Comparison of ENCODE assay signal across 28 cellular contexts in genomic region chr2:216617159-216617815, GRCh38. TPM values are rescaled to one million over a fixed set of nuclear protein-coding genes. Genes with fewer than 3 reads are reported as not detected.
"Had no signal": no experiment of that assay in that cellular context is flagged by ENCODE, and none has a peak within 500 bp of the region (broad histone marks: within the 10 kb centered on the region; RNA-seq: fewer than 3 reads in every experiment).

No MANE protein-coding gene starts in this region.

- H3K36me3 ChIP-seq: gastroesophageal sphincter, heart left ventricle, thoracic aorta, upper lobe of left lung had no signal

- ATAC-seq: activated CD4-positive, alpha-beta T cell treated with anti-CD3 and anti-CD28 coated beads for 36 hours; activated T-helper 17 cell treated with anti-CD3 and anti-CD28 coated beads, Interleukin-2, amount 50 U/mL, for 72 hours; gastroesophageal sphincter; heart left ventricle; left cardiac atrium had no signal

- H3K27me3 Mint-ChIP-seq: activated naive CD8-positive, alpha-beta T cell had no signal

- H3K4me1 ChIP-seq: upper lobe of left lung had no signal

- H3K4me3 Mint-ChIP-seq: activated B cell treated with CpG ODN at 0.5 μM for 24 hours; activated CD4-positive, alpha-beta T cell treated with anti-CD3 and anti-CD28 coated beads for 36 hours; activated naive CD8-positive, alpha-beta T cell; activated T-cell treated with anti-CD3 and anti-CD28 coated beads, Interleukin-2, amount 50 U/mL, for 24 hours; activated T-helper 17 cell treated with anti-CD3 and anti-CD28 coated beads, Interleukin-2, amount 50 U/mL, for 72 hours; endodermal cell; memory B cell; T-helper 1 cell treated with Interleukin-12 subunit alpha and Interleukin-12 subunit beta and Interleukin-4 antibody, amounts not matched to agents 30 μg/mL and 1 μg/mL, for 36 hours had no signal

- H3K36me3 Mint-ChIP-seq: activated naive CD8-positive, alpha-beta T cell; memory B cell had no signal

- H3K9me3 ChIP-seq: gastroesophageal sphincter, heart left ventricle, thoracic aorta, upper lobe of left lung had no signal

- H3K27ac Mint-ChIP-seq: activated B cell treated with CpG ODN at 0.5 μM for 24 hours; activated CD4-positive, alpha-beta T cell treated with anti-CD3 and anti-CD28 coated beads for 36 hours; activated naive CD8-positive, alpha-beta T cell; activated T-cell treated with anti-CD3 and anti-CD28 coated beads, Interleukin-2, amount 50 U/mL, for 24 hours; activated T-helper 17 cell treated with anti-CD3 and anti-CD28 coated beads, Interleukin-2, amount 50 U/mL, for 72 hours; endodermal cell; memory B cell; T-helper 1 cell treated with Interleukin-12 subunit alpha and Interleukin-12 subunit beta and Interleukin-4 antibody, amounts not matched to agents 30 μg/mL and 1 μg/mL, for 36 hours had no signal

- H3K27me3 ChIP-seq: gastroesophageal sphincter, heart left ventricle, upper lobe of left lung had no signal

- H3K4me3 ChIP-seq: gastroesophageal sphincter, heart left ventricle, thoracic aorta, upper lobe of left lung had no signal

- DNase-seq: activated B cell treated with CpG ODN at 0.5 μM for 24 hours; activated CD4-positive, alpha-beta T cell treated with anti-CD3 and anti-CD28 coated beads for 36 hours; activated CD4-positive, alpha-beta T cell treated with anti-CD3 and anti-CD28 coated beads, Interleukin-2, amount 50 U/mL, for 4 hours; activated CD8-positive, alpha-beta memory T cell treated with anti-CD3 and anti-CD28 coated beads for 24 hours; activated CD8-positive, alpha-beta memory T cell treated with anti-CD3 and anti-CD28 coated beads, Interleukin-2, amount 50 U/mL, for 4 hours; activated naive CD4-positive, alpha-beta T cell; activated T-cell treated with anti-CD3 and anti-CD28 coated beads, Interleukin-2, amount 50 U/mL, for 24 hours; amniotic stem cell; cortex of kidney; endodermal cell; heart left ventricle; islet precursor cell; left cardiac atrium; occipital lobe; posterior cingulate gyrus; retina; stimulated activated CD4-positive, alpha-beta T cell treated with anti-CD3 and anti-CD28 coated beads, Interleukin-2, amount 100 ng/mL, for 48 hours; stimulated activated CD8-positive, alpha-beta memory T cell treated with anti-CD3 and anti-CD28 coated beads, Interleukin-4, amount 100 ng/mL, for 48 hours; stimulated activated naive CD4-positive, alpha-beta T cell; T1000 had no signal

- H3K9me3 Mint-ChIP-seq: activated B cell treated with CpG ODN at 0.5 μM for 24 hours; activated T-cell treated with anti-CD3 and anti-CD28 coated beads, Interleukin-2, amount 50 U/mL, for 24 hours; activated T-helper 17 cell treated with anti-CD3 and anti-CD28 coated beads, Interleukin-2, amount 50 U/mL, for 72 hours; endodermal cell; memory B cell; T-helper 1 cell treated with Interleukin-12 subunit alpha and Interleukin-12 subunit beta and Interleukin-4 antibody, amounts not matched to agents 30 μg/mL and 1 μg/mL, for 36 hours had no signal

- H3K4me1 Mint-ChIP-seq: activated B cell treated with CpG ODN at 0.5 μM for 24 hours; activated T-helper 17 cell treated with anti-CD3 and anti-CD28 coated beads, Interleukin-2, amount 50 U/mL, for 72 hours; memory B cell had no signal

- H3K27ac ChIP-seq: epithelial cell of prostate, gastroesophageal sphincter, heart left ventricle, thoracic aorta, upper lobe of left lung had no signal

RNA-seq across cellular contexts. Expression of gene IGFBP2, which starts 15.9 kb away (rescaled TPM):
- total RNA-seq: activated B cell treated with CpG ODN at 0.5 μM for 24 hours had no signal
